In genomic region chr15:78847387-78847786, GRCh38 we compare ENCODE assay signal across 8 cellular contexts. TPM values are rescaled to one million over a fixed set of nuclear protein-coding genes. Genes with fewer than 3 reads are reported as not detected.
DNase-seq lines count a peak whose midpoint lies in the region; ATAC-seq, FAIRE-seq and TF ChIP-seq lines count a peak whose summit lies in the region.
"Not testable (repeated sequence)": the region's sequence is repeated elsewhere in the genome, so short reads cannot be mapped to it uniquely, and the experiment has no call there.
"Had no signal": no experiment of that assay in that cellular context is flagged by ENCODE, and none has a peak within 500 bp of the region (broad histone marks: within the 10 kb centered on the region; RNA-seq: fewer than 3 reads in every experiment).

No MANE protein-coding gene starts in this region.

- H3K14ac ChIP-seq in H1 (ENCODE audit: insufficient read length) = not testable (repeated sequence)

- CTCF ChIA-PET in OCI-LY7 (lab: Charles Lee; ENCODE audit: unreplicated experiment) (interaction anchor here (1.1 kb wide), 1 partner anchor 17 kb away, joined by 3 read pairs; no protein-coding TSS in a partner anchor), H1 (lab: Charles Lee; ENCODE audit: partially characterized antibody) (interaction anchor here (0.8 to 3.8 kb wide), 7 partner anchors 10 to 216 kb away, joined by 3 to 17 read pairs (median 6); partner anchors contain the start of genes ADAMTS7 and MORF4L1)
- CTCF ChIA-PET in HepG2 (lab: Yijun Ruan, JAX; ENCODE audit: low intra/inter-chr PET ratio, low total read pairs) = not testable (repeated sequence)

- not testable (repeated sequence) for H3K27me3 ChIP-seq in DND-41 (ENCODE audit: insufficient read depth, low read length, poor library complexity); H1 (replicated peaks in 1 of 4; ENCODE audit: control insufficient read depth in 3 of 4, extremely low read depth in 1 of 4, insufficient read depth in 3 of 4, low read length in 3 of 4); HepG2 (ENCODE audit: control insufficient read depth in 1 of 2, insufficient read depth in 2 of 2, low read length in 2 of 2); neural progenitor cell

- H3K36me3 Mint-ChIP-seq in neural progenitor cell; progenitor cell of endocrine pancreas (ENCODE audit: insufficient read depth): not testable (repeated sequence)

- H3K56ac ChIP-seq in H1 (replicated peaks; ENCODE audit: insufficient read length, low read depth, low read length) = not testable (repeated sequence)

- not testable (repeated sequence) for TF ChIP-seq EP300 in H1 (IDR thresholded peaks at IDR 0.05; ENCODE audit: borderline replicate concordance in 1 of 2, low read depth in 2 of 2, low read length in 2 of 2); HepG2 (IDR thresholded peaks at IDR 0.05; ENCODE audit: low read depth in 2 of 2, low read length in 2 of 2); HepG2 (CRISPR knock-in tag; IDR thresholded peaks at IDR 0.05; ENCODE audit: borderline replicate concordance)

- POLR2A ChIA-PET in OCI-LY7 (lab: Charles Lee) (interaction anchor here (1.7 kb wide), 1 partner anchor 15 kb away, joined by 5 read pairs; no protein-coding TSS in a partner anchor), H1 (lab: Charles Lee; ENCODE audit: partially characterized antibody) (interaction anchor here (1.1 to 1.8 kb wide), 2 partner anchors 25 to 26 kb away, joined by 3 to 6 read pairs; partner anchors contain the start of gene MORF4L1), HepG2 (lab: Yijun Ruan, JAX) (interaction anchor here (1.1 kb wide), 1 partner anchor 26 kb away, joined by 3 read pairs; no protein-coding TSS in a partner anchor)

- not testable (repeated sequence) for H3K79me2 ChIP-seq in DND-41 (ENCODE audit: insufficient read depth, low read length); OCI-LY7 (ENCODE audit: insufficient read depth, low read depth, low read length); H1 (ENCODE audit: control insufficient read depth in 1 of 2, insufficient read depth in 2 of 2, low read length in 2 of 2); HepG2 (ENCODE audit: insufficient read depth, low read length); neural progenitor cell (ENCODE audit: low read depth)

- 95% methylated on average over 7 of the region's 9 CpGs; no CpG with 5 or more reads in 1 of the 2 experiments for WGBS in H1 (ENCODE audit: extremely low coverage in 1 of 2, insufficient coverage in 1 of 2, insufficient read length in 1 of 2, insufficient replicate concordance in 2 of 2, low coverage in 1 of 2, low lambda C conversion rate in 2 of 2, missing lambda C conversion rate in 1 of 2), 2 experiments
- 63% methylated on average over 5 of the region's 9 CpGs for WGBS in HepG2 (ENCODE audit: low lambda C conversion rate)

- H3K4me1 Mint-ChIP-seq in neural progenitor cell = peaks cover 27% of the 10 kb centered on the region
- peaks cover 18% of the 10 kb centered on the region for H3K4me1 Mint-ChIP-seq in progenitor cell of endocrine pancreas (ENCODE audit: low read depth)

- intact Hi-C loops in OCI-LY7 (cut with micrococcal nuclease; ENCODE audit: unreplicated experiment); HepG2 (cut with micrococcal nuclease; ENCODE audit: unreplicated experiment): not testable (repeated sequence)

- DNase-seq in DND-41 = peak; percentile 7
- DNase-seq in OCI-LY7 (ENCODE audit: low spot score); H1 (ENCODE audit: low read depth in 1 of 2, low spot score in 2 of 2); HepG2 (ENCODE audit: low spot score); neural progenitor cell (ENCODE audit: low spot score); progenitor cell of endocrine pancreas (ENCODE audit: low spot score, unreplicated experiment): not testable (repeated sequence)

- not testable (repeated sequence) for H2AFZ ChIP-seq in DND-41 (ENCODE audit: low read depth, low read length); H1 (ENCODE audit: low read length); neural progenitor cell (replicated peaks)
- H2AFZ ChIP-seq in OCI-LY7 (ENCODE audit: low read length) = peak overlapping the region; percentile 94; the same call in 1 of the 2 replicates
- peak overlapping the region; percentile 27 for H2AFZ ChIP-seq in HepG2 (ENCODE audit: low read length)

- not testable (repeated sequence) for H3K27ac ChIP-seq in DND-41 (ENCODE audit: low read length); OCI-LY7 (ENCODE audit: low read depth, low read length, poor library complexity, severe bottlenecking); H1 (ENCODE audit: low read depth, low read length); HepG2 (ENCODE audit: extremely low read length, insufficient read depth, low read length); neural progenitor cell

- H4K5ac ChIP-seq in H1 (ENCODE audit: insufficient read length, low read depth, low read length) = not testable (repeated sequence)

- not testable (repeated sequence) for H3K27me3 Mint-ChIP-seq in neural progenitor cell (ENCODE audit: insufficient read depth, low read depth); progenitor cell of endocrine pancreas

- H2BK5ac ChIP-seq in H1 (ENCODE audit: low read depth, low read length) = not testable (repeated sequence)

- H3K4me2 ChIP-seq in DND-41 (ENCODE audit: insufficient read depth, low read length); H1 (ENCODE audit: insufficient read depth in 1 of 2, low read depth in 2 of 2, low read length in 2 of 2); neural progenitor cell: not testable (repeated sequence)
- H3K4me2 ChIP-seq in OCI-LY7 (ENCODE audit: low read length) = 0 out of 2 replicates have a peak overlapping the region, but pooled peaks have one; percentile 31
- peak overlapping the region; percentile 32; the same call in 1 of the 2 replicates for H3K4me2 ChIP-seq in HepG2 (ENCODE audit: low read depth, low read length)

- not testable (repeated sequence) for H3K9me3 ChIP-seq in DND-41 (ENCODE audit: insufficient read depth, low read length, severe bottlenecking); OCI-LY7 (ENCODE audit: low read length); H1 (ENCODE audit: insufficient read depth in 2 of 2, low read depth in 1 of 2, low read length in 1 of 2); HepG2 (ENCODE audit: low read length); neural progenitor cell (ENCODE audit: low read depth)

- not testable (repeated sequence) for H2BK20ac ChIP-seq in H1 (ENCODE audit: low read length)

- not testable (repeated sequence) for TF ChIP-seq POLR2A in H1 (IDR thresholded peaks at IDR 0.05; ENCODE audit: control extremely low read depth in 1 of 2, low read depth in 2 of 2, low read length in 2 of 2)
- peak in 1 of 2 experiments; percentile 55; a peak in 1 of 4 replicates for TF ChIP-seq POLR2A in HepG2 (IDR thresholded peaks at IDR 0.05; ENCODE audit: insufficient read depth in 1 of 2, low read depth in 2 of 2, low read length in 2 of 2)

- not testable (repeated sequence) for H3K36me3 ChIP-seq in DND-41 (ENCODE audit: insufficient read depth, low read length); OCI-LY7 (ENCODE audit: insufficient read depth, low read length); H1 (ENCODE audit: control insufficient read depth in 2 of 4, insufficient read depth in 4 of 4, low read length in 3 of 4); HepG2 (replicated peaks in 1 of 2; ENCODE audit: control insufficient read depth in 1 of 2, insufficient read depth in 2 of 2, low read length in 2 of 2); neural progenitor cell

- H3K4me3 Mint-ChIP-seq in neural progenitor cell; progenitor cell of endocrine pancreas (ENCODE audit: low read depth): not testable (repeated sequence)

- ATAC-seq in DND-41 (ENCODE audit: insufficient read depth, low read depth); HepG2: not testable (repeated sequence)

- H4K8ac ChIP-seq in H1 (ENCODE audit: extremely low read depth, insufficient read depth, low read length) = not testable (repeated sequence)

- H3F3A ChIP-seq in neural progenitor cell (ENCODE audit: low read depth) = peaks cover 14% of the 10 kb centered on the region

- not testable (repeated sequence) for H3K18ac ChIP-seq in H1 (ENCODE audit: extremely low read depth, low read length)

- H3K9ac ChIP-seq in DND-41 (ENCODE audit: low read depth, low read length); H1 (replicated peaks in 1 of 4; ENCODE audit: extremely low read depth in 1 of 4, low read depth in 3 of 4, low read length in 3 of 4); HepG2 (ENCODE audit: insufficient read depth, low read depth, low read length); neural progenitor cell: not testable (repeated sequence)

- H3K23ac ChIP-seq in H1 (ENCODE audit: insufficient read length) = not testable (repeated sequence)

- not testable (repeated sequence) for H3K79me1 ChIP-seq in H1 (ENCODE audit: low read depth, low read length)

- H3K27ac Mint-ChIP-seq in neural progenitor cell = peak overlapping the region; percentile 97
- peak overlapping the region; percentile 50 for H3K27ac Mint-ChIP-seq in progenitor cell of endocrine pancreas

- H3K23me2 ChIP-seq in H1 (ENCODE audit: low read depth, low read length) = not testable (repeated sequence)

- H2BK15ac ChIP-seq in H1 (ENCODE audit: low read length) = not testable (repeated sequence)

- 0 out of 2 replicates have a peak overlapping the region, but pooled peaks have one; percentile 27 for H2BK12ac ChIP-seq in H1 (ENCODE audit: low read depth, low read length)

- not testable (repeated sequence) for H3K4me1 ChIP-seq in DND-41 (ENCODE audit: insufficient read depth, low read length); H1 (replicated peaks in 1 of 4; ENCODE audit: control insufficient read depth in 3 of 4, insufficient read depth in 4 of 4, low read length in 3 of 4)
- H3K4me1 ChIP-seq in OCI-LY7 (ENCODE audit: insufficient read depth, low read length, poor library complexity, severe bottlenecking) (peaks cover 24% of the 10 kb centered on the region), HepG2 (ENCODE audit: insufficient read depth, low read length) (peaks cover 29% of the 10 kb centered on the region), neural progenitor cell (peaks cover 12% of the 10 kb centered on the region)

- H3K4me3 ChIP-seq in DND-41 (ENCODE audit: low read depth in 1 of 2, low read length in 2 of 2); OCI-LY7 (ENCODE audit: low read depth, low read length, poor library complexity, severe bottlenecking); H1 (ENCODE audit: extremely low read depth in 1 of 4, insufficient read depth in 2 of 4, low read depth in 3 of 4, low read length in 4 of 4); HepG2 (replicated peaks in 1 of 3; ENCODE audit: insufficient read depth in 1 of 3, low read depth in 2 of 3, low read length in 3 of 3); neural progenitor cell: not testable (repeated sequence)

- not testable (repeated sequence) for FAIRE-seq in H1 (lab: Jason Lieb, UNC); HepG2 (lab: Jason Lieb, UNC)

- not testable (repeated sequence) for H4K20me1 ChIP-seq in DND-41 (ENCODE audit: insufficient read depth, low read length); OCI-LY7 (ENCODE audit: insufficient read depth, low read length); H1 (replicated peaks in 1 of 2; ENCODE audit: control insufficient read depth in 1 of 2, insufficient read depth in 2 of 2, low read length in 2 of 2); HepG2 (ENCODE audit: insufficient read depth, low read length); neural progenitor cell (ENCODE audit: low read depth)

- not testable (repeated sequence) for H3K9me2 ChIP-seq in OCI-LY7 (ENCODE audit: insufficient read depth, low read length)

- not testable (repeated sequence) for H4K91ac ChIP-seq in H1 (replicated peaks; ENCODE audit: insufficient read length, low read length)

- not testable (repeated sequence) for H3K4ac ChIP-seq in H1 (replicated peaks; ENCODE audit: insufficient read length, low read depth, low read length)

- not testable (repeated sequence) for TF ChIP-seq RAD21 in H1 (IDR thresholded peaks at IDR 0.05 in 1 of 2, conservative IDR thresholded peaks at IDR 0.05 in 1 of 2; ENCODE audit: low read depth in 2 of 2, low read length in 2 of 2); HepG2 (CRISPR knock-in tag; IDR thresholded peaks at IDR 0.05)

- not testable (repeated sequence) for H3K9me3 Mint-ChIP-seq in neural progenitor cell; progenitor cell of endocrine pancreas (ENCODE audit: low read depth)

- not testable (repeated sequence) for H2AK5ac ChIP-seq in H1 (ENCODE audit: low read depth, low read length)

- in situ Hi-C loops in HepG2 (cut with HindIII; ENCODE audit: extremely low pct_ligation_motif_present, low pct_unique_long_range_greater_than_20kb) = not testable (repeated sequence)

- TF ChIP-seq CTCF in DND-41 (IDR thresholded peaks at IDR 0.05; ENCODE audit: borderline replicate concordance, extremely low read depth, low read length, poor library complexity, severe bottlenecking); OCI-LY7 (conservative IDR thresholded peaks at IDR 0.05; ENCODE audit: low read length); H1 (IDR thresholded peaks at IDR 0.05; ENCODE audit: control extremely low read depth in 1 of 3, insufficient read depth in 1 of 3, low read depth in 1 of 3, low read length in 3 of 3); HepG2 (CRISPR knock-in tag; IDR thresholded peaks at IDR 0.05); neural progenitor cell (IDR thresholded peaks at IDR 0.05); progenitor cell of endocrine pancreas (IDR thresholded peaks at IDR 0.05; ENCODE audit: unreplicated experiment): not testable (repeated sequence)

- not testable (repeated sequence) for H2BK120ac ChIP-seq in H1 (replicated peaks; ENCODE audit: low read depth, low read length)

- not testable (repeated sequence) for BruUV-seq in OCI-LY7 (replicated peaks; lab: Mats Ljungman, UMichigan); HepG2 (replicated peaks; lab: Mats Ljungman, UMichigan)

RNA-seq across cellular contexts. Expression of gene MORF4L1, which starts 25.3 kb away (rescaled TPM):
- 152 and 276 TPM in 2 replicates for total RNA-seq in OCI-LY7 (2014; rRNA removed; shearing (Covaris generic))
- 284 and 286 TPM in 2 replicates for total RNA-seq in OCI-LY7 (2022)
- 533 and 562 TPM in 2 replicates for total RNA-seq in H1 (2021; fragmentation: NEBNext Ultra II Directional; extraction: Animal tissue kit (Norgen Biotek cat#: 25700))
- polyA plus RNA-seq in H1 (2011; rRNA removed) = 127 and 260 TPM in 2 replicates
- 455 TPM for polyA plus RNA-seq in H1 (2011; cell fraction: cytosol; rRNA removed)
- polyA plus RNA-seq in H1 (2011; cell fraction: nucleus; rRNA removed) = 66.3 TPM
- polyA plus RNA-seq in H1 (2012, experiment 1 of 2) = 484 to 839 TPM (median 577 TPM) in 4 replicates
- 73.1 TPM for polyA plus RNA-seq in H1 (2012, experiment 2 of 2)
- 575 TPM for polyA plus RNA-seq in H1 (2013, experiment 1 of 2)
- polyA plus RNA-seq in H1 (2013, experiment 2 of 2) = 580 TPM
- 100 and 144 TPM in 2 replicates for polyA minus RNA-seq in H1 (2011; rRNA and poly(A)+ RNA removed)
- polyA minus RNA-seq in H1 (2011; cell fraction: cytosol; rRNA and poly(A)+ RNA removed) = 121 TPM
- 98.9 TPM for polyA minus RNA-seq in H1 (2011; cell fraction: nucleus; rRNA and poly(A)+ RNA removed)
- total RNA-seq in HepG2 (2016; rRNA removed; fragmentation: Illumina TruSeq; extraction: Trizol) = 218 and 361 TPM in 2 replicates
- total RNA-seq in HepG2 (2016; cell fraction: cytosol; rRNA removed; fragmentation: Illumina TruSeq; extraction: Trizol; ENCODE audit: low read depth) = 66.4 and 72.5 TPM in 2 replicates
- 223 and 347 TPM in 2 replicates for total RNA-seq in HepG2 (2016; cell fraction: insoluble cytoplasmic fraction; rRNA removed; fragmentation: Illumina TruSeq; extraction: Trizol)
- total RNA-seq in HepG2 (2016; cell fraction: membrane; rRNA removed; fragmentation: Illumina TruSeq; extraction: Trizol) = 116 and 131 TPM in 2 replicates
- total RNA-seq in HepG2 (2016; cell fraction: nucleus; rRNA removed; fragmentation: Illumina TruSeq; extraction: Trizol) = 154 and 168 TPM in 2 replicates
- polyA plus RNA-seq in HepG2 (2011; rRNA removed) = 182 and 219 TPM in 2 replicates
- 86.8 and 139 TPM in 2 replicates for polyA plus RNA-seq in HepG2 (2011; cell fraction: cytosol; rRNA removed)
- polyA plus RNA-seq in HepG2 (2011; cell fraction: nucleus; rRNA removed) = 33.5 and 47.3 TPM in 2 replicates
- 278 and 287 TPM in 2 replicates for polyA plus RNA-seq in HepG2 (2012)
- polyA plus RNA-seq in HepG2 (2016; cell fraction: cytosol; fragmentation: Illumina TruSeq; extraction: Trizol; ENCODE audit: low read depth) = 106 and 118 TPM in 2 replicates
- polyA plus RNA-seq in HepG2 (2016; cell fraction: insoluble cytoplasmic fraction; fragmentation: Illumina TruSeq; extraction: Trizol; ENCODE audit: low read depth) = 520 and 546 TPM in 2 replicates
- polyA plus RNA-seq in HepG2 (2016; cell fraction: membrane; fragmentation: Illumina TruSeq; extraction: Trizol; ENCODE audit: low read depth) = 179 and 180 TPM in 2 replicates
- polyA plus RNA-seq in HepG2 (2016; cell fraction: nucleus; fragmentation: Illumina TruSeq; extraction: Trizol; ENCODE audit: insufficient read depth, low read depth) = 220 and 225 TPM in 2 replicates
- polyA minus RNA-seq in HepG2 (2011; rRNA and poly(A)+ RNA removed; ENCODE audit: low replicate concordance) = 31.6 and 63.1 TPM in 2 replicates
- 79.8 and 80.8 TPM in 2 replicates for polyA minus RNA-seq in HepG2 (2011; cell fraction: cytosol; rRNA and poly(A)+ RNA removed)
- 155 and 159 TPM in 2 replicates for polyA minus RNA-seq in HepG2 (2011; cell fraction: nucleus; rRNA and poly(A)+ RNA removed)
- 633 and 930 TPM in 2 replicates for total RNA-seq in neural progenitor cell (ENCODE audit: low replicate concordance)
- total RNA-seq in progenitor cell of endocrine pancreas = 438 and 447 TPM in 2 replicates

RNA-seq across cellular contexts. Expression of gene ADAMTS7, which starts 36.1 kb away (rescaled TPM):
- 0.13 and 0.19 TPM in 2 replicates for total RNA-seq in OCI-LY7 (2014; rRNA removed; shearing (Covaris generic))
- total RNA-seq in OCI-LY7 (2022) (0.08 and 0.11 TPM in 2 replicates), HepG2 (2016; rRNA removed; fragmentation: Illumina TruSeq; extraction: Trizol) (0.09 TPM in 1 of 2 replicates, not detected in the other), neural progenitor cell (ENCODE audit: low replicate concordance) (19.2 and 56.6 TPM in 2 replicates), progenitor cell of endocrine pancreas (119 and 127 TPM in 2 replicates)
- total RNA-seq in H1 (2021; fragmentation: NEBNext Ultra II Directional; extraction: Animal tissue kit (Norgen Biotek cat#: 25700)) = 43.1 and 45.2 TPM in 2 replicates
- polyA plus RNA-seq in H1 (2011; rRNA removed) (27.9 and 54.6 TPM in 2 replicates), HepG2 (2011; rRNA removed) (0.12 and 0.16 TPM in 2 replicates)
- 30.9 TPM for polyA plus RNA-seq in H1 (2011; cell fraction: cytosol; rRNA removed)
- polyA plus RNA-seq in H1 (2011; cell fraction: nucleus; rRNA removed) = 185 TPM
- 23.0 to 41.5 TPM (median 38.0 TPM) in 4 replicates for polyA plus RNA-seq in H1 (2012, experiment 1 of 2)
- polyA plus RNA-seq in H1 (2012, experiment 2 of 2) = 23.5 TPM
- polyA plus RNA-seq in H1 (2013, experiment 1 of 2) = 43.7 TPM
- polyA plus RNA-seq in H1 (2013, experiment 2 of 2) = 36.1 TPM
- 22.3 and 28.5 TPM in 2 replicates for polyA minus RNA-seq in H1 (2011; rRNA and poly(A)+ RNA removed)
- polyA minus RNA-seq in H1 (2011; cell fraction: cytosol; rRNA and poly(A)+ RNA removed) = 29.9 TPM
- polyA minus RNA-seq in H1 (2011; cell fraction: nucleus; rRNA and poly(A)+ RNA removed) = 54.6 TPM
- total RNA-seq in HepG2 (2016; cell fraction: cytosol; rRNA removed; fragmentation: Illumina TruSeq; extraction: Trizol; ENCODE audit: low read depth) = not detected in 2 replicates
- 0.15 TPM in 1 of 2 replicates, not detected in the other for total RNA-seq in HepG2 (2016; cell fraction: insoluble cytoplasmic fraction; rRNA removed; fragmentation: Illumina TruSeq; extraction: Trizol)
- 0.07 and 0.12 TPM in 2 replicates for total RNA-seq in HepG2 (2016; cell fraction: membrane; rRNA removed; fragmentation: Illumina TruSeq; extraction: Trizol)
- total RNA-seq in HepG2 (2016; cell fraction: nucleus; rRNA removed; fragmentation: Illumina TruSeq; extraction: Trizol) = 0.19 and 0.28 TPM in 2 replicates
- 0.15 and 0.19 TPM in 2 replicates for polyA plus RNA-seq in HepG2 (2011; cell fraction: cytosol; rRNA removed)
- 1.6 and 1.8 TPM in 2 replicates for polyA plus RNA-seq in HepG2 (2011; cell fraction: nucleus; rRNA removed)
- polyA plus RNA-seq in HepG2 (2012) = 0.17 TPM in 1 of 2 replicates, not detected in the other
- 0.09 TPM in 1 of 2 replicates, not detected in the other for polyA plus RNA-seq in HepG2 (2016; cell fraction: cytosol; fragmentation: Illumina TruSeq; extraction: Trizol; ENCODE audit: low read depth)
- 0.05 and 0.12 TPM in 2 replicates for polyA plus RNA-seq in HepG2 (2016; cell fraction: insoluble cytoplasmic fraction; fragmentation: Illumina TruSeq; extraction: Trizol; ENCODE audit: low read depth)
- not detected in 2 replicates for polyA plus RNA-seq in HepG2 (2016; cell fraction: membrane; fragmentation: Illumina TruSeq; extraction: Trizol; ENCODE audit: low read depth)
- 0.16 and 0.21 TPM in 2 replicates for polyA plus RNA-seq in HepG2 (2016; cell fraction: nucleus; fragmentation: Illumina TruSeq; extraction: Trizol; ENCODE audit: insufficient read depth, low read depth)
- 0.32 and 0.68 TPM in 2 replicates for polyA minus RNA-seq in HepG2 (2011; rRNA and poly(A)+ RNA removed; ENCODE audit: low replicate concordance)
- polyA minus RNA-seq in HepG2 (2011; cell fraction: cytosol; rRNA and poly(A)+ RNA removed) = 0.18 and 0.20 TPM in 2 replicates
- polyA minus RNA-seq in HepG2 (2011; cell fraction: nucleus; rRNA and poly(A)+ RNA removed) = 0.13 and 0.75 TPM in 2 replicates
- total RNA-seq: CD4-positive, CD25-positive, alpha-beta regulatory T cell; CD8-positive, alpha-beta T cell had no signal
- polyA plus RNA-seq: CD4-positive, CD25-positive, alpha-beta regulatory T cell had no signal

Comparison
In these comparisons a context has a peak if more than half of its experiments do, and no peak if none do; other contexts are left out.
1. RNA of gene ADAMTS7, which starts 36.1 kb away (total RNA-seq): 119 to 127 TPM in progenitor cell of endocrine pancreas, 43.1 to 45.2 TPM in H1 and 19.2 to 56.6 TPM in neural progenitor cell; 0.08 to 0.19 TPM in OCI-LY7 and 0.07 to 0.28 TPM in HepG2; every median in the first group is over 10 times any median in the second.